Comparison of ENCODE assay signal across 22 cellular contexts in the genomic region with DNA sequence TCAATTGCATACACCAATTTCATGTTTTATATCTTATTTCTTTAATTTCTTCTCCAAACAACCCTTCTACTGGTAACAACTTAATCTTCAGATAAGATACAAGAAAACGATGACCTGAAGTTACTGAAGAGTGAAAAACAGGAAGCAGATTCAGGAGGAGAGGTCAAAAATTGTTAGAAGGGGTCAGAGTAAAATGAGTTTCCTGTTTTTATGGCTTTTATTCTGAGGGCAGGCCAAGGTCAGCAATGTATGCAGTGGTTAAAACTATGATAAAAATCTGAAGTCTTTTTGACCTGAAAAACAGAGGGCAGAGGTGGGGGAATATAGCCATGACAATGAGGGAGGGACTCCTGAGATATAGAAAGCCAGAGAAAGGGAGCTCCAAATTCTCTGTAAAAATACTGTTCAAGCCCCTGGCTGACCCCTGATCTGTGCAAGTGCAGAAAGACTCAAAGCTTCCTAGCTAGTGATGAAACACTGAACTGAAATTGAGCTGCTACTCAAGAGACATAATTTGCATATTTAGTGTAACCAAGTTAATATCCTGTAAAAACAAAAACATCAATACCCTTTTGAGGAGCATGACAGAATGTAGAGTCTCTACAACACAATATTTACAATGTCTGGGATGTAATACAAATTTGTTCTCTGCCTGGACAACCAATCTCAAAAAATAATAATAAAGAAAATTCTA.
DNase-seq lines count a peak whose midpoint lies in the region; ATAC-seq lines count a peak whose summit lies in the region.
"Had no signal": no experiment of that assay in that cellular context is flagged by ENCODE, and none has a peak within 500 bp of the region (broad histone marks: within the 10 kb centered on the region; RNA-seq: fewer than 3 reads in every experiment).

No MANE protein-coding gene starts in this region.

- CTCF ChIA-PET in activated CD4-positive, alpha-beta memory T cell treated with anti-CD3 and anti-CD28 coated beads for 36 hours (lab: Charles Lee) = no interaction called here

- H3K27me3 Mint-ChIP-seq in activated CD4-positive, alpha-beta memory T cell treated with anti-CD3 and anti-CD28 coated beads for 36 hours = no peaks in the 10 kb centered on the region
- H3K27me3 Mint-ChIP-seq: activated CD4-positive, alpha-beta T cell treated with anti-CD3 and anti-CD28 coated beads, Interleukin-2, amount 10 ng/mL, durations not matched to agents 7 days and 5 days; CD4-positive, CD25-positive, alpha-beta regulatory T cell; memory B cell; naive B cell; stimulated activated naive B cell treated with anti-CD40 and anti-IgM and Interleukin-4, amounts not matched to agents 10 μg/mL and 1 μg/mL and 100 μg/mL, for 72 hours had no signal

- intact Hi-C loops in activated CD4-positive, alpha-beta memory T cell treated with anti-CD3 and anti-CD28 coated beads for 36 hours (cut with micrococcal nuclease) = no loop called here
- intact Hi-C loops in sciatic nerve (cut with DNase I) = no loop called here

- H3K36me3 Mint-ChIP-seq in activated CD4-positive, alpha-beta memory T cell treated with anti-CD3 and anti-CD28 coated beads for 36 hours = no peaks in the 10 kb centered on the region
- H3K36me3 Mint-ChIP-seq: CD4-positive, CD25-positive, alpha-beta regulatory T cell; memory B cell; naive B cell; stimulated activated naive B cell treated with anti-CD40 and anti-IgM and Interleukin-4, amounts not matched to agents 10 μg/mL and 1 μg/mL and 100 μg/mL, for 72 hours had no signal

- H3K4me1 Mint-ChIP-seq in activated CD4-positive, alpha-beta memory T cell treated with anti-CD3 and anti-CD28 coated beads for 36 hours (ENCODE audit: low read depth) = no peaks in the 10 kb centered on the region
- H3K4me1 Mint-ChIP-seq: activated CD4-positive, alpha-beta T cell treated with anti-CD3 and anti-CD28 coated beads, Interleukin-2, amount 10 ng/mL, durations not matched to agents 7 days and 5 days; CD4-positive, CD25-positive, alpha-beta regulatory T cell; memory B cell; naive B cell; stimulated activated naive B cell treated with anti-CD40 and anti-IgM and Interleukin-4, amounts not matched to agents 10 μg/mL and 1 μg/mL and 100 μg/mL, for 72 hours had no signal

- H3K9me3 Mint-ChIP-seq in activated CD4-positive, alpha-beta memory T cell treated with anti-CD3 and anti-CD28 coated beads for 36 hours = peaks cover 3% of the 10 kb centered on the region
- H3K9me3 Mint-ChIP-seq: activated CD4-positive, alpha-beta T cell treated with anti-CD3 and anti-CD28 coated beads, Interleukin-2, amount 10 ng/mL, durations not matched to agents 7 days and 5 days had no signal

- ATAC-seq in GM18858 (IDR thresholded peaks at IDR 0.05; ENCODE audit: unreplicated experiment) (peak; percentile 42), GM21529 (IDR thresholded peaks at IDR 0.05; ENCODE audit: unreplicated experiment) (peak; percentile 35), HG03175 (IDR thresholded peaks at IDR 0.05; ENCODE audit: unreplicated experiment) (peak; percentile 62), sciatic nerve (no peak)
- ATAC-seq: foreskin keratinocyte; stimulated activated naive B cell treated with anti-CD40 and anti-IgM and Interleukin-4, amounts not matched to agents 10 μg/mL and 1 μg/mL and 100 μg/mL, for 72 hours had no signal

- POLR2A ChIA-PET in activated CD4-positive, alpha-beta memory T cell treated with anti-CD3 and anti-CD28 coated beads for 36 hours (lab: Charles Lee) = no interaction called here

- DNase-seq in SK-N-DZ (ENCODE audit: low spot score) = peak; percentile 37
- DNase-seq in activated CD4-positive, alpha-beta memory T cell treated with anti-CD3 and anti-CD28 coated beads for 36 hours = no peak
- no peak for DNase-seq in sciatic nerve (ENCODE audit: low spot score)
- DNase-seq in NCI-H2171 (lab: John Stamatoyannopoulos, UW) = no peak
- no peak for DNase-seq in NCI-H748 treated with DMSO at 0.1 percent for 48 hours (lab: John Stamatoyannopoulos, UW)
- DNase-seq: activated CD4-positive, alpha-beta T cell treated with anti-CD3 and anti-CD28 coated beads, Interleukin-2, amount 10 ng/mL, durations not matched to agents 7 days and 5 days; activated CD8-positive, alpha-beta memory T cell treated with anti-CD3 and anti-CD28 coated beads, Interleukin-2, amount 50 U/mL, for 48 hours; CD4-positive, CD25-positive, alpha-beta regulatory T cell; foreskin keratinocyte; GF-D8; kidney glomerular epithelial cell; naive B cell; NCI-H1930; NK-92 treated with Interleukin-12 subunit alpha and Interleukin-12 subunit beta, amount 100 ng/mL, for 24 hours; right lobe of liver; RPMI8226; stimulated activated naive B cell treated with anti-CD40 and anti-IgM and Interleukin-4, amounts not matched to agents 10 μg/mL and 1 μg/mL and 100 μg/mL, for 72 hours; tibial artery had no signal

- no peak overlapping the region for H3K4me3 Mint-ChIP-seq in activated CD4-positive, alpha-beta memory T cell treated with anti-CD3 and anti-CD28 coated beads for 36 hours
- H3K4me3 Mint-ChIP-seq: activated CD4-positive, alpha-beta T cell treated with anti-CD3 and anti-CD28 coated beads, Interleukin-2, amount 10 ng/mL, durations not matched to agents 7 days and 5 days; CD4-positive, CD25-positive, alpha-beta regulatory T cell; memory B cell; naive B cell; stimulated activated naive B cell treated with anti-CD40 and anti-IgM and Interleukin-4, amounts not matched to agents 10 μg/mL and 1 μg/mL and 100 μg/mL, for 72 hours had no signal

- no peak overlapping the region for H3K27ac Mint-ChIP-seq in activated CD4-positive, alpha-beta memory T cell treated with anti-CD3 and anti-CD28 coated beads for 36 hours
- H3K27ac Mint-ChIP-seq: activated CD4-positive, alpha-beta T cell treated with anti-CD3 and anti-CD28 coated beads, Interleukin-2, amount 10 ng/mL, durations not matched to agents 7 days and 5 days; CD4-positive, CD25-positive, alpha-beta regulatory T cell; memory B cell; stimulated activated naive B cell treated with anti-CD40 and anti-IgM and Interleukin-4, amounts not matched to agents 10 μg/mL and 1 μg/mL and 100 μg/mL, for 72 hours had no signal
